8 cellular contexts compared by ENCODE assay signal in the genomic region with DNA sequence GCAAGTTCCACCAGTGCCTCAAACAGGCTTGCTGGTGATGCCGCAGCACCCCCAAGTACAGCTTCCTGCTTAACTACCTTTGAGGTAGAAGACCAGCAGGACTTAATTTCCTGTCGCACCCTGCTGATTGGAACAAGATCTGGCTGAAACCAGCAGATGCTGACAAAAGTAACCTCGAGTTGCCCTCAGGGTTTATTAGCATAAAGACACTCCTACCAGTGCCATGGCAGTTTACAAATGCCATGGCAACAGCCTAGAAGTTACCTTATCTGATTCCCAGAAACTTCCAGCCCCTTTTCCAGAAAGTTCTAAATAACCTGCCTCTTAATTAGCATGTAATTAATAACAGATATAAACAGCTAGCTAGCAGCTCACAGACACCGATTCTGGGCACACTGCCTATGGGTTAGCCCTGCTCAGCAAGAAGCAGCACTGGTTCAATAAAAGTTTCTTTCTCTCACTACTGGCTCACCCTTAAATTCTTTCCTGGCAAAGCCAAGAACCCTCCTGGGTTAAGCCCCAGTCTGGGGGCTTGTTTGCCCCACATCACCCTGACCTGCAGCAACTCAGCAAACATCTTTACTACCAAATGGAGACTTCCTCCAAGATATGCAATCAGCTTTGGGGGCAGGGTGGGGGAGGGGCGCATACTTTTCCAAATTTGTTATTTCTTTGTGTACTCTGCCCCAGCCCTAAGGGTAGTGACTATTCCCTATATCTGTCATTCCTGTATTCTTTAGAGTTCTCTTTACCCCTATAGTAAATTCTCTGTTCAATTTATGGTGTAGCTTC. TPM values are rescaled to one million over a fixed set of nuclear protein-coding genes. Genes with fewer than 3 reads are reported as not detected.
A peak's percentile ranks its signal among the peaks of the same experiment; 100 is the strongest.
DNase-seq lines count a peak whose midpoint lies in the region; ATAC-seq and TF ChIP-seq lines count a peak whose summit lies in the region.

No MANE protein-coding gene starts in this region.

- H3K27me3 ChIP-seq in esophagus squamous epithelium = no peaks in the 10 kb centered on the region
- H3K27me3 ChIP-seq in Karpas-422 (ENCODE audit: low read length) = no peaks in the 10 kb centered on the region

- TF ChIP-seq POLR2A in esophagus squamous epithelium (IDR thresholded peaks at IDR 0.05) = no peak

- H3K9me2 ChIP-seq in Karpas-422 (replicated peaks; ENCODE audit: insufficient read depth, low read length) = no peaks in the 10 kb centered on the region

- intact Hi-C loops in activated B cell treated with CpG ODN at 0.5 μM for 24 hours (cut with micrococcal nuclease) (no loop called here), esophagus squamous epithelium (cut with DNase I) (no loop called here)

- no peak for TF ChIP-seq CTCF in 22Rv1 (IDR thresholded peaks at IDR 0.05)
- no peak for TF ChIP-seq CTCF in activated B cell treated with CpG ODN at 0.5 μM for 24 hours (IDR thresholded peaks at IDR 0.05)
- TF ChIP-seq CTCF in esophagus squamous epithelium (IDR thresholded peaks at IDR 0.05) = no peak

- peak; percentile 42 for DNase-seq in H4 (ENCODE audit: low spot score)
- no peak for DNase-seq in activated B cell treated with CpG ODN at 0.5 μM for 24 hours
- no peak for DNase-seq in esophagus squamous epithelium (lab: John Stamatoyannopoulos, UW)
- no peak for DNase-seq in NCI-H446 (lab: John Stamatoyannopoulos, UW)
- no peak for DNase-seq in Karpas-422

- peak overlapping the region; percentile 37 for H3K27ac Mint-ChIP-seq in activated B cell treated with CpG ODN at 0.5 μM for 24 hours

- CTCF ChIA-PET in activated B cell treated with CpG ODN at 0.5 μM for 24 hours (lab: Charles Lee) = no interaction called here

- H3K4me1 ChIP-seq in esophagus squamous epithelium = peaks cover 0 to 43% (median 12%) of the 10 kb centered on the region in 3 donors
- peaks cover 45% of the 10 kb centered on the region for H3K4me1 ChIP-seq in Karpas-422 (ENCODE audit: low read length)

- H2AFZ ChIP-seq in Karpas-422 (ENCODE audit: low read length) = no peak overlapping the region

- H3K36me3 Mint-ChIP-seq in activated B cell treated with CpG ODN at 0.5 μM for 24 hours (ENCODE audit: low read depth) = peaks cover 2% of the 10 kb centered on the region

- 15 to 40% methylated on average over 5 of the region's 5 CpGs for WGBS in esophagus squamous epithelium, 2 donors

- POLR2A ChIA-PET in activated B cell treated with CpG ODN at 0.5 μM for 24 hours (lab: Charles Lee) = no interaction called here

- no peak overlapping the region for H3K9ac ChIP-seq in Karpas-422 (ENCODE audit: low read length)

- H3K4me3 Mint-ChIP-seq in activated B cell treated with CpG ODN at 0.5 μM for 24 hours = no peak overlapping the region

- H3K4me1 Mint-ChIP-seq in activated B cell treated with CpG ODN at 0.5 μM for 24 hours = peaks cover 30% of the 10 kb centered on the region

- H3K27me3 Mint-ChIP-seq in activated B cell treated with CpG ODN at 0.5 μM for 24 hours = no peaks in the 10 kb centered on the region

- H3K27ac ChIP-seq in 22Rv1 (peak overlapping the region; percentile 22; the same call in 1 of the 2 replicates), esophagus squamous epithelium (peak overlapping the region; percentile 37 to 68 (median 63)), Karpas-422 (ENCODE audit: low read length) (no peak overlapping the region)

- peaks cover 0 to 5% (median 0%) of the 10 kb centered on the region in 3 donors for H3K36me3 ChIP-seq in esophagus squamous epithelium
- H3K36me3 ChIP-seq in Karpas-422 (ENCODE audit: insufficient read depth, low read length) = no peaks in the 10 kb centered on the region

- H3K4me3 ChIP-seq in esophagus squamous epithelium = no peak overlapping the region
- no peak overlapping the region for H3K4me3 ChIP-seq in Karpas-422 (ENCODE audit: low read length)

- no peaks in the 10 kb centered on the region for H3K9me3 ChIP-seq in esophagus squamous epithelium
- no peaks in the 10 kb centered on the region for H3K9me3 ChIP-seq in Karpas-422 (ENCODE audit: low read length)

- no peak overlapping the region for H3K4me2 ChIP-seq in Karpas-422 (ENCODE audit: low read depth, low read length, poor library complexity, severe bottlenecking)

- ATAC-seq in activated B cell treated with CpG ODN at 0.5 μM for 24 hours (ENCODE audit: low read depth) (no peak), GM21619 (IDR thresholded peaks at IDR 0.05; ENCODE audit: unreplicated experiment) (no peak), HG03135 (IDR thresholded peaks at IDR 0.05; ENCODE audit: unreplicated experiment) (no peak)

- no peaks in the 10 kb centered on the region for H3K9me3 Mint-ChIP-seq in activated B cell treated with CpG ODN at 0.5 μM for 24 hours

- H4K20me1 ChIP-seq in Karpas-422 (ENCODE audit: insufficient read depth, low read depth, low read length) = no peaks in the 10 kb centered on the region

- H3K79me2 ChIP-seq in Karpas-422 (ENCODE audit: low read length) = peaks cover 54% of the 10 kb centered on the region

RNA-seq across cellular contexts. Expression of a gene that starts 54.2 kb away (rescaled TPM):
- 35.8 and 40.8 TPM in 2 replicates for total RNA-seq in H4 (2014; rRNA removed; shearing (Covaris generic))
- total RNA-seq in activated B cell treated with CpG ODN at 0.5 μM for 24 hours (152 TPM in 2 replicates), esophagus squamous epithelium (100 to 1,000 TPM in 1 of 4 donors, 10 to 100 TPM in 3; 62.1 to 110 (median 80.3) TPM)
- 45.6 and 47.4 TPM in 2 replicates for total RNA-seq in Karpas-422 (2014; rRNA removed; shearing (Covaris generic); ENCODE audit: low replicate concordance)
